In the genomic region with DNA sequence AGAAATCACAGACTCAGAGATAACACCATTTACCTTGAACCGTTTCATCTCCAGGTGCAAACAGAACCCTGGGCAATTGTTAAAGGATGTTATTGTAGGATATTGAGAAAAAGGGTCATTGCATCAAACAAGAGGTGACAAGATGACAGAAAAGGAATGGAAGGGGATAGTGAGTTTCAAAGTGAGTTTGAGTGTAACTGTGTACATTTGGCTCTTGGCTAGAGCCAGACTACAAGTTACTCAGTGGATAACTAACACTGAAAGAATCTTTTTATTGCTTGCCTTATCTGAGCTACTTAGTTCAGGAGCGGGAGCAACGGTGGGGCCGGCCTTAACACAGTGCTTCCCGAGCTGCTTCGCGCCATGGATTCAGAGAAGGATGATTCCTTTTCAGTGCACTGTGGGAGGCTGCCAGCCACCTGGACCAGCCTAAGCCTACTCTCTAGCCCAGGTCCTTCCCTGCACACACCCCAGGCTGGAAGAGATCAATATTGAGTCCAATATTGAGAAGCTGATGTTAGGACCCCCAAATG, we compare ENCODE assay signal across 20 cellular contexts.
"Had no signal": no experiment of that assay in that cellular context is flagged by ENCODE, and none has a peak within 500 bp of the region (broad histone marks: within the 10 kb centered on the region; RNA-seq: fewer than 3 reads in every experiment).

No MANE protein-coding gene starts in this region.

- H3K9me3 ChIP-seq: SJCRH30 had no signal

- ATAC-seq: Panc1, SK-N-SH treated with all-trans-retinoic acid at 6 μM for 48 hours had no signal

- H3K27ac ChIP-seq: RWPE1, SJCRH30 had no signal

- H3K4me3 ChIP-seq: SJCRH30 had no signal

- DNase-seq: KBM-7, MV-4-11, NCI-H1048, NCI-H1105, NCI-H1417, NCI-H1436 treated with DMSO at 0.1 percent for 48 hours, NCI-H1694, NCI-H187 treated with DMSO at 0.1 percent for 48 hours, NCI-H2029 treated with DMSO at 0.1 percent for 48 hours, NCI-H2171 treated with DMSO at 0.1 percent for 48 hours, NCI-H345, NCI-H524 treated with DMSO at 0.1 percent for 48 hours, NCI-H69, NCI-H774, SHP77 treated with DMSO at 0.1 percent for 48 hours, SJCRH30, T-helper 1 cell had no signal

- H3K36me3 ChIP-seq: SJCRH30 had no signal

- H3K27me3 ChIP-seq: SJCRH30 had no signal

- H3K4me1 ChIP-seq: SJCRH30 had no signal
